ENCODE assay signal across 15 cellular contexts in the genomic region with DNA sequence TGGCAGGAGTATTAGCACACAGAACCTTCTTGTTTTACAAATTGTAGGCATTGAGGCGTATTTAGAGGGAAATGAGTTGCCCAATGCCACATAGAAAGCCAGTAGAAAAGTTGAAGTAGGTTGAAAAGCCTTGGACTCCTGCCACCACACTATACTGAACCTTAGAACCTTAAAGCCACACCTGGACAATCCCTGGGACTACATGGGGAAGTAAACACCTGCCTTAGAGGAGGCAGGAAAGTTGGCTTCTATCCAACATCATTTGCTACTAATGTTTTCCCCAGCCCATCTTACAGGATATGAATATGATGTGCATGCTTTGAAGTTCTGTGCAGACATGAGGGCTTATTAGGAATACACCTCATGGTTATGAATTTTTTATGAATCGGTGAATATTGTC. TPM values are rescaled to one million over a fixed set of nuclear protein-coding genes. Genes with fewer than 3 reads are reported as not detected.
DNase-seq lines count a peak whose midpoint lies in the region; ATAC-seq lines count a peak whose summit lies in the region.
"Had no signal": no experiment of that assay in that cellular context is flagged by ENCODE, and none has a peak within 500 bp of the region (broad histone marks: within the 10 kb centered on the region; RNA-seq: fewer than 3 reads in every experiment).

No MANE protein-coding gene starts in this region.

- intact Hi-C loops in left colon (cut with DNase I, micrococcal nuclease) = no loop called here

- ATAC-seq in left colon = peak; percentile 100
- ATAC-seq: HepG2 had no signal

- DNase-seq in NCI-H2196 (lab: John Stamatoyannopoulos, UW; ENCODE audit: unreplicated experiment) (peak; percentile 21), NCI-H2196 treated with DMSO at 0.1 percent for 48 hours (lab: John Stamatoyannopoulos, UW; ENCODE audit: unreplicated experiment) (no peak), HT-29 (ENCODE audit: low spot score) (peak; percentile 56), NCI-H2029 treated with DMSO at 0.1 percent for 48 hours (lab: John Stamatoyannopoulos, UW) (peak; percentile 83), left colon (peak; percentile 54 to 73), DMS153 treated with DMSO at 0.1 percent for 48 hours (lab: John Stamatoyannopoulos, UW; ENCODE audit: unreplicated experiment) (no peak), HuH-7 (ENCODE audit: low spot score) (no peak)
- DNase-seq in activated CD8-positive, alpha-beta memory T cell treated with anti-CD3 and anti-CD28 coated beads for 24 hours = no peak
- DNase-seq: ACHN; CD4-positive, CD25-positive, alpha-beta regulatory T cell; GF-D8 had no signal

RNA-seq across cellular contexts. Expression of gene EPPIN, which starts 5.3 kb away (rescaled TPM):
- total RNA-seq in HT-29 (2014; rRNA removed; shearing (Covaris generic)) = not detected in 2 replicates
- not detected for total RNA-seq in left colon
- total RNA-seq: A172; CD4-positive, CD25-positive, alpha-beta regulatory T cell; H1; HepG2; HT1080 had no signal

RNA-seq across cellular contexts. Expression of gene WFDC6, which starts 13.2 kb away (rescaled TPM):
- not detected in 2 replicates for total RNA-seq in HT-29 (2014; rRNA removed; shearing (Covaris generic))
- total RNA-seq in left colon = not detected
- total RNA-seq: A172; CD4-positive, CD25-positive, alpha-beta regulatory T cell; H1; HepG2; HT1080 had no signal

RNA-seq across cellular contexts. Expression of gene WFDC8, which starts 26.6 kb away (rescaled TPM):
- not detected in 2 replicates for total RNA-seq in HT-29 (2014; rRNA removed; shearing (Covaris generic))
- total RNA-seq in left colon = not detected
- total RNA-seq: A172; CD4-positive, CD25-positive, alpha-beta regulatory T cell; H1; HepG2; HT1080 had no signal

RNA-seq across cellular contexts. Expression of gene SPINT3, which starts 37.0 kb away (rescaled TPM):
- not detected in 2 replicates for total RNA-seq in HT-29 (2014; rRNA removed; shearing (Covaris generic))
- total RNA-seq in left colon = not detected
- total RNA-seq: A172; CD4-positive, CD25-positive, alpha-beta regulatory T cell; H1; HepG2; HT1080 had no signal

Comparison
In these comparisons a context has a peak if more than half of its experiments do, and no peak if none do; other contexts are left out.
1. DNase-seq: peak in NCI-H2196 (single experiment), HT-29 (single experiment), NCI-H2029 treated with DMSO at 0.1 percent for 48 hours (single experiment) and left colon (2 of 2); none in NCI-H2196 treated with DMSO at 0.1 percent for 48 hours (single experiment), DMS153 treated with DMSO at 0.1 percent for 48 hours (single experiment), activated CD8-positive, alpha-beta memory T cell treated with anti-CD3 and anti-CD28 coated beads for 24 hours (single experiment) and HuH-7 (single experiment).